Comparison of ENCODE assay signal across 8 cellular contexts in genomic region chr1:167938083-167938482, GRCh38. TPM values are rescaled to one million over a fixed set of nuclear protein-coding genes. Genes with fewer than 3 reads are reported as not detected.
DNase-seq lines count a peak whose midpoint lies in the region; ATAC-seq, FAIRE-seq and TF ChIP-seq lines count a peak whose summit lies in the region.

No MANE protein-coding gene starts in this region.

- H3K4me3 Mint-ChIP-seq in activated naive CD4-positive, alpha-beta T cell treated with anti-CD3 and anti-CD28 coated beads for 36 hours, result peak overlapping the region; percentile 85
- H3K4me3 Mint-ChIP-seq in activated CD8-positive, alpha-beta T cell treated with anti-CD3 and anti-CD28 coated beads for 36 hours, result peak overlapping the region; percentile 90

- peaks cover 1% of the 10 kb centered on the region for H3K36me3 Mint-ChIP-seq in activated naive CD4-positive, alpha-beta T cell treated with anti-CD3 and anti-CD28 coated beads for 36 hours (ENCODE audit: low read depth)
- H3K36me3 Mint-ChIP-seq in activated CD8-positive, alpha-beta T cell treated with anti-CD3 and anti-CD28 coated beads for 36 hours (ENCODE audit: low read depth), result peaks cover 10% of the 10 kb centered on the region

- H3K4me3 ChIP-seq in kidney (ENCODE audit: low read length in 2 of 2) (peak overlapping the region; percentile 86 to 96), transverse colon (peak overlapping the region in 3 of 4 donors; percentile 80 to 97 (median 86))

- TF ChIP-seq CTCF in activated CD8-positive, alpha-beta T cell treated with anti-CD3 and anti-CD28 coated beads for 36 hours (IDR thresholded peaks at IDR 0.05), result no peak
- no peak for TF ChIP-seq CTCF in kidney (IDR thresholded peaks at IDR 0.05; ENCODE audit: borderline replicate concordance, extremely low read depth, insufficient read depth)
- TF ChIP-seq CTCF in transverse colon (IDR thresholded peaks at IDR 0.05), result no peak

- H3K36me3 ChIP-seq in kidney (ENCODE audit: control insufficient read depth in 1 of 2, insufficient read depth in 2 of 2, low read length in 2 of 2) (no peaks in the 10 kb centered on the region), transverse colon (no peaks in the 10 kb centered on the region)

- no peak for DNase-seq in activated naive CD4-positive, alpha-beta T cell treated with anti-CD3 and anti-CD28 coated beads for 36 hours
- no peak for DNase-seq in activated naive CD4-positive, alpha-beta T cell (lab: John Stamatoyannopoulos, UW)
- no peak for DNase-seq in activated CD8-positive, alpha-beta T cell treated with anti-CD3 and anti-CD28 coated beads for 36 hours
- DNase-seq in kidney (no peak), transverse colon (no peak), LoVo (ENCODE audit: low spot score) (no peak), SW 1271 (lab: John Stamatoyannopoulos, UW) (no peak)

- CTCF ChIA-PET in activated naive CD4-positive, alpha-beta T cell treated with anti-CD3 and anti-CD28 coated beads for 36 hours (lab: Charles Lee), result no interaction called here
- CTCF ChIA-PET in activated CD8-positive, alpha-beta T cell treated with anti-CD3 and anti-CD28 coated beads for 36 hours (lab: Charles Lee), result no interaction called here

- H3K27me3 Mint-ChIP-seq in activated naive CD4-positive, alpha-beta T cell treated with anti-CD3 and anti-CD28 coated beads for 36 hours (ENCODE audit: low read depth), result no peaks in the 10 kb centered on the region
- H3K27me3 Mint-ChIP-seq in activated CD8-positive, alpha-beta T cell treated with anti-CD3 and anti-CD28 coated beads for 36 hours, result no peaks in the 10 kb centered on the region

- in situ Hi-C loops in transverse colon (cut with MboI; ENCODE audit: low pct_ligation_motif_present in 1 of 4, low pct_unique_long_range_greater_than_20kb in 1 of 4, low sequenced_read_pairs in 3 of 4), result loop anchor here in 3 of 4 donors (10.0 to 25.0 kb wide), 2 partner anchors 213 to 226 kb away; partner anchors contain the start of gene MPZL1 (in 3 of the 3)

- H3K9me3 ChIP-seq in kidney (ENCODE audit: control insufficient read depth in 1 of 2, low read length in 2 of 2) (no peaks in the 10 kb centered on the region), transverse colon (no peaks in the 10 kb centered on the region)

- TF ChIP-seq EP300 in transverse colon (IDR thresholded peaks at IDR 0.05; ENCODE audit: low read depth), result no peak

- H3K27ac ChIP-seq in kidney (ENCODE audit: low read depth in 2 of 2, low read length in 2 of 2) (no peak overlapping the region), transverse colon (peak overlapping the region; percentile 95 to 98 (median 97))

- H3K27ac Mint-ChIP-seq in activated naive CD4-positive, alpha-beta T cell treated with anti-CD3 and anti-CD28 coated beads for 36 hours, result peak overlapping the region; percentile 28
- peak overlapping the region; percentile 100 for H3K27ac Mint-ChIP-seq in activated CD8-positive, alpha-beta T cell treated with anti-CD3 and anti-CD28 coated beads for 36 hours

- ATAC-seq in activated CD8-positive, alpha-beta T cell treated with anti-CD3 and anti-CD28 coated beads for 36 hours, result no peak
- ATAC-seq in GM18873 (IDR thresholded peaks at IDR 0.05; ENCODE audit: low FRiP score, unreplicated experiment), result no peak

- intact Hi-C loops in activated naive CD4-positive, alpha-beta T cell treated with anti-CD3 and anti-CD28 coated beads for 36 hours (cut with micrococcal nuclease), result loop anchor here (5.0 to 10.0 kb wide), 3 partner anchors 421 to 1957 kb away; partner anchors contain the start of genes CD247 and SCYL3
- intact Hi-C loops in activated CD8-positive, alpha-beta T cell treated with anti-CD3 and anti-CD28 coated beads for 36 hours (cut with micrococcal nuclease), result loop anchor here (5.0 to 10.0 kb wide), 2 partner anchors 144 to 223 kb away; no protein-coding TSS in a partner anchor
- intact Hi-C loops in kidney (cut with DNase I), result no loop called here
- intact Hi-C loops in transverse colon (cut with DNase I; ENCODE audit: low total_unique reads), result no loop called here

- H3K27me3 ChIP-seq in transverse colon, result no peaks in the 10 kb centered on the region

- peaks cover 36% of the 10 kb centered on the region for H3K4me1 Mint-ChIP-seq in activated naive CD4-positive, alpha-beta T cell treated with anti-CD3 and anti-CD28 coated beads for 36 hours (ENCODE audit: low read depth)
- peaks cover 26% of the 10 kb centered on the region for H3K4me1 Mint-ChIP-seq in activated CD8-positive, alpha-beta T cell treated with anti-CD3 and anti-CD28 coated beads for 36 hours (ENCODE audit: low read depth)

- no peak for TF ChIP-seq POLR2A in transverse colon (IDR thresholded peaks at IDR 0.05)

- H3K4me1 ChIP-seq in kidney (ENCODE audit: control insufficient read depth in 1 of 2, insufficient read depth in 1 of 2, low read depth in 1 of 2, low read length in 2 of 2) (peaks cover 2 to 3% of the 10 kb centered on the region in 2 donors), transverse colon (peaks cover 0 to 40% (median 23%) of the 10 kb centered on the region in 4 donors)

- no peaks in the 10 kb centered on the region for H3K9me3 Mint-ChIP-seq in activated naive CD4-positive, alpha-beta T cell treated with anti-CD3 and anti-CD28 coated beads for 36 hours
- H3K9me3 Mint-ChIP-seq in activated CD8-positive, alpha-beta T cell treated with anti-CD3 and anti-CD28 coated beads for 36 hours, result no peaks in the 10 kb centered on the region

- H3K9ac ChIP-seq in kidney (ENCODE audit: low read length in 2 of 2), result peak overlapping the region in 1 of 2 donors; percentile 88

- WGBS in transverse colon (ENCODE audit: low coverage in 1 of 2), 2 donors, result 30 to 31% methylated on average over 4 of the region's 4 CpGs

- POLR2A ChIA-PET in activated CD8-positive, alpha-beta T cell treated with anti-CD3 and anti-CD28 coated beads for 36 hours (lab: Charles Lee), result interaction anchor here (0.9 kb wide), 1 partner anchor 34 kb away, joined by 5 read pairs; no protein-coding TSS in a partner anchor

- FAIRE-seq in kidney (lab: Jason Lieb, UNC), result no peak

RNA-seq across cellular contexts. Expression of gene MPC2, which starts 1.2 kb away (rescaled TPM):
- 10 to 100 TPM; 69.7 to 70.2 TPM for total RNA-seq in activated naive CD4-positive, alpha-beta T cell treated with anti-CD3 and anti-CD28 coated beads for 36 hours
- 10 to 100 TPM; 64.9 to 69.4 TPM for total RNA-seq in activated CD8-positive, alpha-beta T cell treated with anti-CD3 and anti-CD28 coated beads for 36 hours
- total RNA-seq in kidney (127 TPM), transverse colon (10 to 100 TPM; 14.2 to 91.6 (median 38.4) TPM)
- 445 TPM for polyA plus RNA-seq in kidney (ENCODE audit: insufficient read depth, low read depth, low replicate concordance)

RNA-seq across cellular contexts. Expression of gene DCAF6, which starts 1.6 kb away (rescaled TPM):
- total RNA-seq in activated naive CD4-positive, alpha-beta T cell treated with anti-CD3 and anti-CD28 coated beads for 36 hours, result 10 to 100 TPM; 15.4 to 15.9 TPM
- 10 to 100 TPM; 21.6 to 22.6 TPM for total RNA-seq in activated CD8-positive, alpha-beta T cell treated with anti-CD3 and anti-CD28 coated beads for 36 hours
- total RNA-seq in kidney (58.8 TPM), transverse colon (100 to 1,000 TPM in 1 of 4 donors, 10 to 100 TPM in 3; 59.5 to 173 (median 93.4) TPM)
- polyA plus RNA-seq in kidney (ENCODE audit: insufficient read depth, low read depth, low replicate concordance), result 30.8 TPM

RNA-seq across cellular contexts. Expression of gene ADCY10, which starts 24.1 kb away (rescaled TPM):
- total RNA-seq in activated naive CD4-positive, alpha-beta T cell treated with anti-CD3 and anti-CD28 coated beads for 36 hours, result under 1 TPM in 1 of 2 experiments, not detected in 1; 0.24 TPM
- total RNA-seq in activated CD8-positive, alpha-beta T cell treated with anti-CD3 and anti-CD28 coated beads for 36 hours, result under 1 TPM in 1 of 2 experiments, not detected in 1; 0.05 TPM
- total RNA-seq in kidney (0.22 TPM), transverse colon (1 to 10 TPM in 1 of 4 donors, under 1 TPM in 1, not detected in 2; 0.27 to 3.7 TPM)
- polyA plus RNA-seq in kidney (ENCODE audit: insufficient read depth, low read depth, low replicate concordance), result 0.28 TPM

Comparison
In these comparisons a context has a peak if more than half of its experiments do, and no peak if none do; other contexts are left out.
1. H3K27ac ChIP-seq: peak in transverse colon (4 of 4); none in kidney (0 of 2).
2. intact Hi-C loops: an anchor here in activated naive CD4-positive, alpha-beta T cell treated with anti-CD3 and anti-CD28 coated beads for 36 hours (5.0 to 10.0 kb wide) and activated CD8-positive, alpha-beta T cell treated with anti-CD3 and anti-CD28 coated beads for 36 hours (5.0 to 10.0 kb wide); none called in kidney and transverse colon.